Comparison of ENCODE assay signal across 7 cellular contexts in the genomic region with DNA sequence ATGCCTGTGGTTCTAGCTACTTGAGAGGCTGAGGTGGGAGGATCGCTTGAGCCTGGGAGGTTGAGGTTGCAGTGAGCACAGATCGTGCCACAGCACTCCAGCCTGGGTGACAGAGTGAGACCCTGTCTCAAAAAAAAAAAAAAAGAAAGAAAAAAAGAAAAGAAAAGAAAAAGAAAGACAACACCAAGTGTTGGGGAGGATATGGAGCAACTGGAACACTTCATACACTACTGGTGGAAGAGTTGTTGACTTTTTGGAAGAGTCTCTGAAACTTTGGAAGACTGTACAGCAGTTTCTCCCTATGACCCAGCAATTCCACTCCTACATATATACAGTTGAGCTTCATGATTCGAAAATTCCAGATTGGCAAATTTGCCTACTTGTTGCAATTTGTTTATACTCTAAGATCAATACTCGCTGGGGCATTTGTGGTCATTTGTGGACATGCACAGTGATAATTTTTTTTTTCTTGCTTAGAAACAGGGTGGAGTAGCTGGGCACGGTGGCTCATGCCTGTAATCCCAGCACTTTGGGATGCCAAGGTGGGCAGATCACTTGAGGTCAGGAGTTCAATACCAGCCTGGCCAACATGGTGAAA. TPM values are rescaled to one million over a fixed set of nuclear protein-coding genes. Genes with fewer than 3 reads are reported as not detected.
DNase-seq lines count a peak whose midpoint lies in the region; ATAC-seq, FAIRE-seq and TF ChIP-seq lines count a peak whose summit lies in the region.
"Not testable (repeated sequence)": the region's sequence is repeated elsewhere in the genome, so short reads cannot be mapped to it uniquely, and the experiment has no call there.
"Had no signal": no experiment of that assay in that cellular context is flagged by ENCODE, and none has a peak within 500 bp of the region (broad histone marks: within the 10 kb centered on the region; RNA-seq: fewer than 3 reads in every experiment).

No MANE protein-coding gene starts in this region.

- H3K27ac ChIP-seq in HEK293 (ENCODE audit: extremely low read depth, low read depth, low read length); K562 (ENCODE audit: extremely low read depth, low read depth, low read length); liver (ENCODE audit: low read depth in 1 of 2, low read length in 2 of 2); right lobe of liver: not testable (repeated sequence)

- not testable (repeated sequence) for TF ChIP-seq CTCF in HEK293 (tag by site-specific recombination; IDR thresholded peaks at IDR 0.05); K562 (IDR thresholded peaks at IDR 0.05 in 2 of 3, conservative IDR thresholded peaks at IDR 0.05 in 1 of 3; ENCODE audit: insufficient read depth in 2 of 3, low read depth in 1 of 3, low read length in 3 of 3); liver (IDR thresholded peaks at IDR 0.05; ENCODE audit: low read depth, low read length, missing input control); right lobe of liver (IDR thresholded peaks at IDR 0.05)

- intact Hi-C loops in K562 (cut with micrococcal nuclease); right lobe of liver (cut with DNase I): not testable (repeated sequence)

- DNase-seq in K562 (ENCODE audit: extremely low read depth in 1 of 4, low spot score in 3 of 4); left lobe of liver (ENCODE audit: low spot score); right lobe of liver: not testable (repeated sequence)

- not testable (repeated sequence) for FAIRE-seq in K562 (lab: Jason Lieb, UNC)

- TF ChIP-seq RAD21 in K562 (CRISPR knock-in tag; conservative IDR thresholded peaks at IDR 0.05 in 1 of 2, IDR thresholded peaks at IDR 0.05 in 1 of 2); liver (IDR thresholded peaks at IDR 0.05): not testable (repeated sequence)

- not testable (repeated sequence) for ATAC-seq in K562
- ATAC-seq in left lobe of liver (peak; percentile 60), right lobe of liver (peak; percentile 43 to 72 (median 70))

- H3K9me3 ChIP-seq in HEK293 (ENCODE audit: control insufficient read depth, insufficient read depth, low read depth, low read length); K562 (replicated peaks; ENCODE audit: control insufficient read depth, insufficient read depth, low read depth, low read length); liver (ENCODE audit: control insufficient read depth in 4 of 4, low read length in 3 of 4); right lobe of liver: not testable (repeated sequence)

- H3K36me3 ChIP-seq in HEK293 (ENCODE audit: control insufficient read depth in 2 of 2, insufficient read depth in 1 of 2, low read length in 2 of 2); K562 (ENCODE audit: control insufficient read depth, insufficient read depth, low read length); liver (ENCODE audit: control insufficient read depth in 4 of 4, insufficient read depth in 3 of 4, low read depth in 1 of 4, low read length in 3 of 4); right lobe of liver: not testable (repeated sequence)

- not testable (repeated sequence) for H3K4me1 ChIP-seq in HEK293 (ENCODE audit: control insufficient read depth, insufficient read depth, low read length); K562 (replicated peaks in 1 of 2; ENCODE audit: control insufficient read depth in 2 of 2, insufficient read depth in 2 of 2, low read length in 2 of 2); liver (ENCODE audit: control insufficient read depth in 4 of 4, insufficient read depth in 4 of 4, low read length in 3 of 4); right lobe of liver

- not testable (repeated sequence) for H3K4me3 ChIP-seq in HEK293 (ENCODE audit: low read depth, low read length); K562; liver (ENCODE audit: low read depth in 1 of 3, low read length in 3 of 3); right lobe of liver

- WGBS in K562 (ENCODE audit: insufficient coverage, low coverage, missing lambda C conversion rate): under 1% methylated on average over 5 of the region's 5 CpGs
- WGBS in liver: 59% methylated on average over 5 of the region's 5 CpGs
- WGBS in right lobe of liver (ENCODE audit: insufficient coverage, low coverage, low lambda C conversion rate, missing lambda C conversion rate): 65% methylated on average over 4 of the region's 5 CpGs

- in situ Hi-C loops in K562 (cut with MboI): not testable (repeated sequence)

- not testable (repeated sequence) for H3K79me2 ChIP-seq in K562 (ENCODE audit: control insufficient read depth, insufficient read depth, low read length)

- H3K27me3 ChIP-seq in K562 (ENCODE audit: control insufficient read depth in 2 of 2, insufficient read depth in 2 of 2, low read length in 2 of 2); liver (ENCODE audit: control insufficient read depth in 4 of 4, insufficient read depth in 4 of 4, low read length in 3 of 4); right lobe of liver: not testable (repeated sequence)

- not testable (repeated sequence) for H3K4me2 ChIP-seq in K562 (ENCODE audit: insufficient read depth, low read length)

- not testable (repeated sequence) for H4K20me1 ChIP-seq in K562 (replicated peaks; ENCODE audit: control insufficient read depth, insufficient read depth, low read length)

- H3K9ac ChIP-seq in K562 (ENCODE audit: insufficient read depth in 1 of 2, low read depth in 2 of 2, low read length in 2 of 2); liver (ENCODE audit: low read depth in 1 of 2, low read length in 2 of 2): not testable (repeated sequence)

- BruUV-seq in K562 (replicated peaks; lab: Mats Ljungman, UMichigan): not testable (repeated sequence)

- CTCF ChIA-PET in HEK293 (lab: Yijun Ruan, JAX): not testable (repeated sequence)
- CTCF ChIA-PET in K562 (lab: Yijun Ruan, JAX; ENCODE audit: low intra/inter-chr PET ratio): interaction anchor here (1.1 kb wide), 1 partner anchor 9 kb away, joined by 3 read pairs; no protein-coding TSS in a partner anchor

- TF ChIP-seq POLR2A in K562 (conservative IDR thresholded peaks at IDR 0.05); right lobe of liver (IDR thresholded peaks at IDR 0.05): not testable (repeated sequence)

- not testable (repeated sequence) for TF ChIP-seq EP300 in K562 (IDR thresholded peaks at IDR 0.05; ENCODE audit: low read length)

- POLR2A ChIA-PET in HEK293 (lab: Yijun Ruan, JAX); K562 (lab: Yijun Ruan, JAX): not testable (repeated sequence)

- not testable (repeated sequence) for H3K9me1 ChIP-seq in K562 (ENCODE audit: control insufficient read depth, insufficient read depth, low read length)

- H2AFZ ChIP-seq in K562 (ENCODE audit: low read depth, low read length): not testable (repeated sequence)

TF ChIP-seq in HEK293, 187 proteins besides CTCF, POLR2A, EP300 and RAD21:
- TF ChIP-seq ZNF184 (tag by site-specific recombination; IDR thresholded peaks at IDR 0.05): peak; percentile 98
TF ChIP-seq in HEK293: peak in this region for 1; not testable (repeated sequence) for 186.

TF ChIP-seq in K562, 482 proteins besides CTCF, POLR2A, EP300 and RAD21:
- TF ChIP-seq HLTF (IDR thresholded peaks at IDR 0.05) (0 out of 2 replicates have a peak, but pooled peaks have one; percentile 26), ZNF184 (CRISPR knock-in tag; IDR thresholded peaks at IDR 0.05) (peak; percentile 66; the same call in 1 of the 2 replicates)

TF ChIP-seq in liver, 16 proteins besides CTCF, POLR2A, EP300 and RAD21:
- TF ChIP-seq FOXA2 (IDR thresholded peaks at IDR 0.05): peak; percentile 14
- TF ChIP-seq EGR1 (IDR thresholded peaks at IDR 0.05; ENCODE audit: low read depth in 2 of 2): peak in 1 of 2 donors; percentile 21
- TF ChIP-seq RXRA (IDR thresholded peaks at IDR 0.05): peak; percentile 55 to 87
- TF ChIP-seq YY1 (IDR thresholded peaks at IDR 0.05): peak; percentile 50
- TF ChIP-seq HNF4A (conservative IDR thresholded peaks at IDR 0.05): peak in 1 of 2 donors; percentile 47
- TF ChIP-seq JUND (IDR thresholded peaks at IDR 0.05): peak in 1 of 2 donors; percentile 79
- TF ChIP-seq FOXA1 (IDR thresholded peaks at IDR 0.05): peak; percentile 46

RNA-seq across cellular contexts. Expression of gene OLFM2, which starts 13.4 kb away (rescaled TPM):
- 0.40 and 2.1 TPM in 2 replicates for total RNA-seq in K562 (2011; cell fraction: chromatin; rRNA removed; ENCODE audit: low replicate concordance)
- total RNA-seq in K562 (2011; cell fraction: nucleolus; rRNA removed): 1.8 and 3.2 TPM in 2 replicates
- total RNA-seq in K562 (2011; cell fraction: nucleoplasm; rRNA removed): 1.2 and 2.6 TPM in 2 replicates
- total RNA-seq in K562 (2014; rRNA removed) (0.23 TPM in 1 of 2 replicates, not detected in the other), K562 (2014; rRNA removed; fragmentation: Illumina TruSeq; extraction: Trizol) (not detected in 2 replicates), K562 (2015; rRNA removed; fragmentation: Illumina TruSeq; extraction: Trizol) (not detected in 2 replicates), K562 (2021) (0.33 and 0.67 TPM in 2 replicates), left lobe of liver (29.0 TPM), liver (1 to 10 TPM; 1.1 to 3.6 TPM), right lobe of liver (10 to 100 TPM in 5 of 6 experiments, 1 to 10 TPM in 1; 3.8 to 72.5 (median 31.8) TPM)
- polyA plus RNA-seq in K562 (2011; rRNA removed) (0.31 and 0.45 TPM in 2 replicates), K562 (2014; fragmentation: Illumina TruSeq; extraction: Trizol) (0.10 and 0.44 TPM in 2 replicates), K562 (2014; fragmentation: Nextera tagmentation; extraction: Ambion mirVana) (not detected), K562 (2014; rRNA removed) (0.17 and 0.53 TPM in 2 replicates), liver (10 to 100 TPM in 1 of 2 donors, under 1 TPM in 1; 0.49 to 28.9 TPM)
- 0.44 and 1.4 TPM in 2 replicates for polyA plus RNA-seq in K562 (2011; cell fraction: cytosol; rRNA removed)
- 0.44 and 0.45 TPM in 2 replicates for polyA plus RNA-seq in K562 (2011; cell fraction: nucleus; rRNA removed)
- 0.17 and 0.22 TPM in 2 replicates for polyA plus RNA-seq in K562 (2012)
- 0.39 TPM in 1 of 2 replicates, not detected in the other for polyA minus RNA-seq in K562 (2011; rRNA and poly(A)+ RNA removed)
- polyA minus RNA-seq in K562 (2011; cell fraction: cytosol; rRNA and poly(A)+ RNA removed): not detected in 2 replicates
- not detected in 2 replicates for polyA minus RNA-seq in K562 (2011; cell fraction: nucleus; rRNA and poly(A)+ RNA removed)
- total RNA-seq: B cell had no signal
- polyA plus RNA-seq: CD14-positive monocyte had no signal
